Comparison of ENCODE assay signal across 10 cellular contexts in the genomic region with DNA sequence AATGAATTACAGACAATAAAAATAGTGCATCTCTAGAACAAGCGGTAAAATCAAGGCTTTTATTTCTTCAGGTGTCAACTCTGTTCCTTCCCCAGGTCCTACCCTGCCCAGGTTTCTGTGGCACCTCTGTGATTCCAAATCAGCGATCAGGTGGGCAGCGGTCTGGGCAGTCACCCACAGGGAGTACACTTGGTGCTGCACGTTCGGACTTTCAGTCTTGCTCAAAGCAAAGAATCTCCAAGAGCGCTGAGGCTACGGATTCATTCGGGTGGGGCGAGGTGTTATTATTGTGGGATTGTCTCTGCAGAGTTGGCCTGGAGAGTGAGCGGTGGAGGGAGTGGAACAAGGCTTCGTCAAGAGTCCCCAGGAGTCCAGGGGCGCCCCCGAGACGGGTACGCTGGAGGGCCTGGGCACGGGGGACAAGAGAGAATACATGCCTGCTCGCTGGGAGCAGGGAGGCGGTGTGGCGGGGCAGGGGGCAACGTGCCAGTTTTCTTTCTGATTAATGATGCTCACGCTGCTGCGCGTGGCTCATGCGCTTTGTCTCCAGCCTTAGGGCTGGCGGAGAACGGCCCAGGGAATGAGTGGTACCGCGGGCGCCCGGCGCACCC.
DNase-seq lines count a peak whose midpoint lies in the region; ATAC-seq and TF ChIP-seq lines count a peak whose summit lies in the region.
"Had no signal": no experiment of that assay in that cellular context is flagged by ENCODE, and none has a peak within 500 bp of the region (broad histone marks: within the 10 kb centered on the region; RNA-seq: fewer than 3 reads in every experiment).

No MANE protein-coding gene starts in this region.

- in situ Hi-C loops in astrocyte of the cerebellum (cut with HindIII; ENCODE audit: low sequenced_read_pairs): no loop called here

- peaks cover 15 to 39% of the 10 kb centered on the region in 2 donors for H3K4me1 Mint-ChIP-seq in stimulated activated naive B cell treated with anti-CD40 and anti-IgM and Interleukin-4, amounts not matched to agents 10 μg/mL and 1 μg/mL and 100 μg/mL, for 72 hours

- TF ChIP-seq CTCF in astrocyte of the cerebellum (IDR thresholded peaks at IDR 0.05; ENCODE audit: low read depth, low read length, missing control alignments): no peak

- no peaks in the 10 kb centered on the region for H3K27me3 ChIP-seq in layer of hippocampus (ENCODE audit: control insufficient read depth, insufficient read depth, low read length)

- peak overlapping the region; percentile 80 to 86 for H3K4me3 Mint-ChIP-seq in stimulated activated naive B cell treated with anti-CD40 and anti-IgM and Interleukin-4, amounts not matched to agents 10 μg/mL and 1 μg/mL and 100 μg/mL, for 72 hours
- H3K4me3 Mint-ChIP-seq: activated CD4-positive, alpha-beta memory T cell treated with anti-CD3 and anti-CD28 coated beads, Interleukin-2, amount 10 ng/mL, durations not matched to agents 7 days and 5 days had no signal

- peak overlapping the region; percentile 82 for H3K27ac ChIP-seq in layer of hippocampus (ENCODE audit: low read depth, low read length)

- no peak overlapping the region for H3K27ac Mint-ChIP-seq in stimulated activated naive B cell treated with anti-CD40 and anti-IgM and Interleukin-4, amounts not matched to agents 10 μg/mL and 1 μg/mL and 100 μg/mL, for 72 hours
- H3K27ac Mint-ChIP-seq: activated CD4-positive, alpha-beta memory T cell treated with anti-CD3 and anti-CD28 coated beads, Interleukin-2, amount 10 ng/mL, durations not matched to agents 7 days and 5 days; immature natural killer cell had no signal

- DNase-seq in astrocyte of the cerebellum (ENCODE audit: low read depth): no peak
- no peak for DNase-seq in stimulated activated naive B cell treated with anti-CD40 and anti-IgM and Interleukin-4, amounts not matched to agents 10 μg/mL and 1 μg/mL and 100 μg/mL, for 72 hours
- DNase-seq in NK-92 treated with Interleukin-12 subunit alpha and Interleukin-12 subunit beta, amount 100 ng/mL, for 24 hours (lab: John Stamatoyannopoulos, UW): no peak
- DNase-seq: activated CD4-positive, alpha-beta memory T cell treated with anti-CD3 and anti-CD28 coated beads, Interleukin-2, amount 10 ng/mL, durations not matched to agents 7 days and 5 days; immature natural killer cell; NCI-H1436 had no signal

- H3K4me3 ChIP-seq in astrocyte of the cerebellum (ENCODE audit: low read depth, low read length): peak overlapping the region; percentile 53

- peaks cover 0 to 2% of the 10 kb centered on the region in 2 donors for H3K9me3 Mint-ChIP-seq in stimulated activated naive B cell treated with anti-CD40 and anti-IgM and Interleukin-4, amounts not matched to agents 10 μg/mL and 1 μg/mL and 100 μg/mL, for 72 hours
- H3K9me3 Mint-ChIP-seq: activated CD4-positive, alpha-beta memory T cell treated with anti-CD3 and anti-CD28 coated beads, Interleukin-2, amount 10 ng/mL, durations not matched to agents 7 days and 5 days had no signal

- peak; percentile 2 for ATAC-seq in HG03442 (IDR thresholded peaks at IDR 0.05; ENCODE audit: unreplicated experiment)
- peak; percentile 35 to 37 for ATAC-seq in stimulated activated naive B cell treated with anti-CD40 and anti-IgM and Interleukin-4, amounts not matched to agents 10 μg/mL and 1 μg/mL and 100 μg/mL, for 72 hours (replicated peaks)
- ATAC-seq in HG02763 (IDR thresholded peaks at IDR 0.05; ENCODE audit: unreplicated experiment): no peak
- ATAC-seq in HG03097 (IDR thresholded peaks at IDR 0.05; ENCODE audit: low FRiP score, unreplicated experiment): no peak

- peaks cover 28 to 30% of the 10 kb centered on the region in 2 donors for H3K27me3 Mint-ChIP-seq in stimulated activated naive B cell treated with anti-CD40 and anti-IgM and Interleukin-4, amounts not matched to agents 10 μg/mL and 1 μg/mL and 100 μg/mL, for 72 hours

- H3K36me3 Mint-ChIP-seq in stimulated activated naive B cell treated with anti-CD40 and anti-IgM and Interleukin-4, amounts not matched to agents 10 μg/mL and 1 μg/mL and 100 μg/mL, for 72 hours: no peaks in the 10 kb centered on the region

Comparison
In these comparisons a context has a peak if more than half of its experiments do, and no peak if none do; other contexts are left out.
1. ATAC-seq: peak in HG03442 (single experiment) and stimulated activated naive B cell treated with anti-CD40 and anti-IgM and Interleukin-4, amounts not matched to agents 10 μg/mL and 1 μg/mL and 100 μg/mL, for 72 hours (2 of 2); none in HG02763 (single experiment) and HG03097 (single experiment).